Comparison of ENCODE assay signal across 18 cellular contexts in the genomic region with DNA sequence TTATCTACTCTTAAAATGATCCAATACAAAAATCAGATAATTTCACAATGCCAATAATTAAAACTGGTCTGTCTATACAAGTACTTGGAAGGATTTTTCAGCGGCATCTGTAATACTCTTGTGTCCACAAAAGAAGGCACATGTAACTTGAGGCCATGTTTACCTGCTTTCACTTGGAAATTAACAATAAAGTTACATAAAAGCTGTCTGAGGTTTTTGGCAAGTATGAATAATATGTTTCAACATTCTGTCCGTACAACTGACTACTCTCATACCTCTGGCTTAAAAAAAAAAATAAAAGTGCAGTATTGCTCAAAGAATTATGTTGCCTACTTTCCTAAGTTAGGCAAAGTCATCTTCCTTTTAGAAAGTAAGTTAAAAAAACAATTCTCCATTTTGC.
"Had no signal": no experiment of that assay in that cellular context is flagged by ENCODE, and none has a peak within 500 bp of the region (broad histone marks: within the 10 kb centered on the region; RNA-seq: fewer than 3 reads in every experiment).

No MANE protein-coding gene starts in this region.

- H3K27ac ChIP-seq: body of pancreas, colonic mucosa, gastroesophageal sphincter, heart left ventricle, left ventricle myocardium inferior, vagina had no signal

- H3K4me3 ChIP-seq: body of pancreas, colonic mucosa, gastroesophageal sphincter, heart left ventricle, left ventricle myocardium inferior, vagina had no signal

- H3K9me3 ChIP-seq: body of pancreas, colonic mucosa, gastroesophageal sphincter, heart left ventricle, left ventricle myocardium inferior, vagina had no signal

- H3K36me3 ChIP-seq: colonic mucosa had no signal

- DNase-seq: activated CD4-positive, alpha-beta T cell treated with anti-CD3 and anti-CD28 coated beads for 36 hours; activated CD4-positive, alpha-beta T cell treated with anti-CD3 and anti-CD28 coated beads, Interleukin-2, amount 50 U/mL, for 48 hours; activated naive CD8-positive, alpha-beta T cell treated with anti-CD3 and anti-CD28 coated beads for 36 hours; activated T-cell treated with anti-CD3 and anti-CD28 coated beads for 4 hours; body of pancreas; central memory CD4-positive, alpha-beta T cell; colonic mucosa; endodermal cell; heart left ventricle; left ventricle myocardium inferior; nephron progenitor cell; nucleus accumbens; stimulated activated CD4-positive, alpha-beta T cell treated with anti-CD3 and anti-CD28 coated beads, Interleukin-12 subunit alpha, Interleukin-12 subunit beta, amount 100 ng/mL, for 4 hours; stimulated activated CD4-positive, alpha-beta T cell treated with anti-CD3 and anti-CD28 coated beads, Interleukin-1b, Interleukin-23, amount 100 ng/mL, for 48 hours; stimulated activated naive CD8-positive, alpha-beta T cell treated with anti-CD3 and anti-CD28 coated beads, Interleukin-15, Interleukin-2, amounts not matched to agents 100 U/mL and 50 U/mL, for 24 hours; trophoblast cell had no signal

- H3K27me3 ChIP-seq: body of pancreas, colonic mucosa, gastroesophageal sphincter, heart left ventricle, vagina had no signal

- H3K4me1 ChIP-seq: body of pancreas, colonic mucosa, gastroesophageal sphincter, heart left ventricle, vagina had no signal
